15 cellular contexts compared by ENCODE assay signal in genomic region chr21:31593161-31593560, GRCh38.
"Had no signal": no experiment of that assay in that cellular context is flagged by ENCODE, and none has a peak within 500 bp of the region (broad histone marks: within the 10 kb centered on the region; RNA-seq: fewer than 3 reads in every experiment).

No MANE protein-coding gene starts in this region.

- H3K4me1 ChIP-seq: breast epithelium, esophagus squamous epithelium, parathyroid adenoma, thyroid gland had no signal

- H3K27me3 ChIP-seq: breast epithelium, dorsolateral prefrontal cortex, esophagus squamous epithelium, thyroid gland had no signal

- H3K4me3 ChIP-seq: breast epithelium, dorsolateral prefrontal cortex, esophagus squamous epithelium, skin epidermis, thyroid gland had no signal

- H3K27ac ChIP-seq: breast epithelium, esophagus squamous epithelium, parathyroid adenoma, skin epidermis, thyroid gland had no signal

- H3K9me3 ChIP-seq: esophagus squamous epithelium, thyroid gland had no signal

- DNase-seq: activated CD4-positive, alpha-beta T cell treated with anti-CD3 and anti-CD28 coated beads, Interleukin-2, amount 50 U/mL, for 48 hours; activated CD4-positive, CD25-positive, alpha-beta regulatory T cell treated with anti-CD3 and anti-CD28 coated beads, Interleukin-2, amount 50 U/mL, for 72 hours; activated gamma-delta T cell; activated T-cell treated with anti-CD3 and anti-CD28 coated beads, Interleukin-2, amount 50 U/mL, for 48 hours; esophagus squamous epithelium; foreskin fibroblast; glutamatergic neuron; islet precursor cell; mesenchymal stem cell; stimulated activated CD4-positive, alpha-beta T cell treated with anti-CD3 and anti-CD28 coated beads, Interleukin-4, amount 100 ng/mL, for 4 hours; thyroid gland had no signal

- H3K36me3 ChIP-seq: breast epithelium, esophagus squamous epithelium, thyroid gland had no signal
